1 cellular context compared by ENCODE assay signal in the genomic region with DNA sequence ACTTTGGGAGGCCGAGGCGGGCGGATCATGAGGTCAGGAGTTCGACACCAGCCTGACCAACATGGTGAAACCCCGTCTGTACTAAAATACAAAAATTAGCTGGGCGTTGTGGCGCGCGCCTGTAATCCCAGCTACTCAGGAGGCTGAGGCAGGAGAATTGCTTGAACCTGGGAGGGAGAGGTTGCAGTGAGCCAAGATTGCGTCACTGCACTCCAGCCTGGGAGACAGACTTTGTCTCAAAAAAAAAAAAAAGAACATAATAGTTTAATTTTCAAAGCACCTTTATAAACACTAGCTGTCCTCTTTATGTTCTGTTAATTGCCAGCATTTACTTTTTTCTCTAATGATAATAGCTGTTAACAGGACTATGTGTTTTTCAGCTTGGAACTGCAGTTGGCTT.
TF ChIP-seq lines count a peak whose summit lies in the region.

No MANE protein-coding gene starts in this region.

TF ChIP-seq in GM12878, 131 proteins besides CTCF, POLR2A, EP300 and RAD21:
- peak; percentile 65; the same call in 1 of the 2 replicates for TF ChIP-seq MLLT1 (IDR thresholded peaks at IDR 0.05)
